Comparison of ENCODE assay signal across 25 cellular contexts in genomic region chr10:126309193-126309592, GRCh38.
"Had no signal": no experiment of that assay in that cellular context is flagged by ENCODE, and none has a peak within 500 bp of the region (broad histone marks: within the 10 kb centered on the region; RNA-seq: fewer than 3 reads in every experiment).

No MANE protein-coding gene starts in this region.

- H3K27ac Mint-ChIP-seq: memory B cell; naive thymus-derived CD4-positive, alpha-beta T cell; stimulated activated naive B cell treated with anti-CD40 and anti-IgM and Interleukin-4, amounts not matched to agents 10 μg/mL and 1 μg/mL and 100 μg/mL, for 72 hours; stimulated activated naive CD8-positive, alpha-beta T cell treated with anti-CD3 and anti-CD28 coated beads, Interleukin-15, amount 100 ng/mL, for 72 hours had no signal

- H3K4me1 Mint-ChIP-seq: memory B cell; stimulated activated naive B cell treated with anti-CD40 and anti-IgM and Interleukin-4, amounts not matched to agents 10 μg/mL and 1 μg/mL and 100 μg/mL, for 72 hours; stimulated activated naive CD8-positive, alpha-beta T cell treated with anti-CD3 and anti-CD28 coated beads, Interleukin-15, amount 100 ng/mL, for 72 hours had no signal

- H3K4me3 ChIP-seq: esophagus muscularis mucosa, gastroesophageal sphincter, left ventricle myocardium inferior, lower lobe of right lung, psoas muscle, skin epidermis, testis, tibial nerve, upper lobe of right lung had no signal

- H3K9me3 ChIP-seq: neutrophil, psoas muscle, testis, upper lobe of right lung had no signal

- ATAC-seq: effector memory CD8-positive, alpha-beta T cell; gastroesophageal sphincter; left cardiac atrium; lower lobe of right lung; naive thymus-derived CD4-positive, alpha-beta T cell; psoas muscle; sciatic nerve; stimulated activated naive B cell treated with anti-CD40 and anti-IgM and Interleukin-4, amounts not matched to agents 10 μg/mL and 1 μg/mL and 100 μg/mL, for 72 hours; stimulated activated naive CD8-positive, alpha-beta T cell treated with anti-CD3 and anti-CD28 coated beads, Interleukin-15, amount 100 ng/mL, for 72 hours; upper lobe of right lung had no signal

- H3K27ac ChIP-seq: epithelial cell of prostate, esophagus muscularis mucosa, gastroesophageal sphincter, left ventricle myocardium inferior, lower lobe of right lung, neutrophil, psoas muscle, skin epidermis, testis, tibial nerve, upper lobe of right lung had no signal

- H3K36me3 Mint-ChIP-seq: memory B cell; naive thymus-derived CD4-positive, alpha-beta T cell; stimulated activated naive B cell treated with anti-CD40 and anti-IgM and Interleukin-4, amounts not matched to agents 10 μg/mL and 1 μg/mL and 100 μg/mL, for 72 hours had no signal

- H3K27me3 Mint-ChIP-seq: effector memory CD8-positive, alpha-beta T cell; stimulated activated naive CD8-positive, alpha-beta T cell treated with anti-CD3 and anti-CD28 coated beads, Interleukin-15, amount 100 ng/mL, for 72 hours had no signal

- H3K9me3 Mint-ChIP-seq: memory B cell had no signal

- DNase-seq: effector memory CD8-positive, alpha-beta T cell; foreskin fibroblast; glutamatergic neuron; kidney; left cardiac atrium; left ventricle myocardium inferior; lower lobe of right lung; midbrain; naive thymus-derived CD4-positive, alpha-beta T cell; psoas muscle; retina; stimulated activated CD4-positive, alpha-beta T cell treated with anti-CD3 and anti-CD28 coated beads, Interleukin-2, amount 100 ng/mL, for 24 hours; stimulated activated CD4-positive, alpha-beta T cell treated with anti-CD3 and anti-CD28 coated beads, Interleukin-4, amount 100 ng/mL, for 4 hours; stimulated activated naive B cell treated with anti-CD40 and anti-IgM and Interleukin-4, amounts not matched to agents 10 μg/mL and 1 μg/mL and 100 μg/mL, for 72 hours; stimulated activated naive CD8-positive, alpha-beta T cell treated with anti-CD3 and anti-CD28 coated beads, Interleukin-15, amount 100 ng/mL, for 72 hours; testis; upper lobe of right lung had no signal

- H3K4me1 ChIP-seq: esophagus muscularis mucosa, gastroesophageal sphincter, left ventricle myocardium inferior, lower lobe of right lung, psoas muscle, testis, tibial nerve, upper lobe of right lung had no signal

- H3K27me3 ChIP-seq: neutrophil, testis, tibial nerve, upper lobe of right lung had no signal

- H3K36me3 ChIP-seq: esophagus muscularis mucosa, gastroesophageal sphincter, left ventricle myocardium inferior, lower lobe of right lung, neutrophil, tibial nerve, upper lobe of right lung had no signal

- H3K4me3 Mint-ChIP-seq: effector memory CD8-positive, alpha-beta T cell; memory B cell; naive thymus-derived CD4-positive, alpha-beta T cell; stimulated activated naive B cell treated with anti-CD40 and anti-IgM and Interleukin-4, amounts not matched to agents 10 μg/mL and 1 μg/mL and 100 μg/mL, for 72 hours; stimulated activated naive CD8-positive, alpha-beta T cell treated with anti-CD3 and anti-CD28 coated beads, Interleukin-15, amount 100 ng/mL, for 72 hours had no signal
